Comparison of ENCODE assay signal across 8 cellular contexts in the genomic region with DNA sequence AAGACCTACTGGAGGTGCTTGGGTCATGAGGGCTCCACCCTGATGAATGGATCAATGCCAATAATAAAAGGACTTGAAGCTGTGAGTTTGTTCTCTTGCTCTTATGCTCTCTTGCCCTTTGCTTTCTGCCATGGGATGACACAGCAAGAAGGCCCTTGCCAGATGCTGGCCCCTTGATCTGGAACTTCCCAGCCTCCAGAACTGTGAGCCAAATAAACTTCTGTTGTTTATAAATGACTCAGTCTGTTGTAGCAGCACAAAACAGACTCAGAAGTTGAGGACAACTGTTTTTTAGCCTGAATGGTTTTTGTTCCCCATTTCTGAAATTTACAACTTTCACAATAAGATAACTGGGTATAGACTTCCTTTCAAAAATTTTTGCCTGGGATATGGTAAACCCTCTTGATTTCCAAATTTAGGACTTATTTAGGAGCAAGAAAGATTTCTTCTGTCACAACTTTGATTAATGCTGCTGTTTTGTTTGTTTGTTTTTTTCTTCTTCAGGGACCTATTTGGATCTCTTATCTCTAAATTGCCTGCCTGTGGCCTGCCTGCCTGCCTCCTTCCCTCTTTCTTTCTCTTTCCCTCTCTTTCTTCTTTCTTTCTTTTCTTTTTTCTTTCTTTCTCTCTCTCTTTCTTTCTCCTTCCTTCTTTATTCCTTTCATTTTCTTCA. TPM values are rescaled to one million over a fixed set of nuclear protein-coding genes. Genes with fewer than 3 reads are reported as not detected.
A peak's percentile ranks its signal among the peaks of the same experiment; 100 is the strongest.
DNase-seq lines count a peak whose midpoint lies in the region; ATAC-seq and TF ChIP-seq lines count a peak whose summit lies in the region.

No MANE protein-coding gene starts in this region.

- no peaks in the 10 kb centered on the region for H3K9me2 ChIP-seq in SK-N-SH

- no peaks in the 10 kb centered on the region for H3F3A ChIP-seq in SK-N-SH (replicated peaks; ENCODE audit: insufficient read depth)

- no peaks in the 10 kb centered on the region for H4K20me1 ChIP-seq in SK-N-SH (ENCODE audit: insufficient read depth)

- no peaks in the 10 kb centered on the region for H3K79me1 ChIP-seq in mesendoderm (ENCODE audit: low read length)

- H2BK15ac ChIP-seq in mesendoderm (replicated peaks; ENCODE audit: low read depth) = no peak overlapping the region

- intact Hi-C loops in activated CD4-positive, alpha-beta memory T cell treated with anti-CD3 and anti-CD28 coated beads for 36 hours (cut with micrococcal nuclease) = no loop called here

- TF ChIP-seq RAD21 in SK-N-SH (IDR thresholded peaks at IDR 0.05; ENCODE audit: low read length) = no peak

- no peak overlapping the region for H3K4me2 ChIP-seq in SK-N-SH
- H3K4me2 ChIP-seq in mesendoderm (ENCODE audit: low read length) = no peak overlapping the region

- no peaks in the 10 kb centered on the region for H3K4me1 Mint-ChIP-seq in activated CD4-positive, alpha-beta memory T cell treated with anti-CD3 and anti-CD28 coated beads for 36 hours (ENCODE audit: low read depth)

- POLR2A ChIA-PET in SK-N-SH (lab: Yijun Ruan, JAX) = no interaction called here
- POLR2A ChIA-PET in activated CD4-positive, alpha-beta memory T cell treated with anti-CD3 and anti-CD28 coated beads for 36 hours (lab: Charles Lee) = no interaction called here

- H3K9me3 Mint-ChIP-seq in activated CD4-positive, alpha-beta memory T cell treated with anti-CD3 and anti-CD28 coated beads for 36 hours = no peaks in the 10 kb centered on the region

- no peak overlapping the region for H4K8ac ChIP-seq in mesendoderm (ENCODE audit: low read depth, low read length)

- H3K79me2 ChIP-seq in SK-N-SH (ENCODE audit: insufficient read depth) = no peaks in the 10 kb centered on the region
- H3K79me2 ChIP-seq in mesendoderm (ENCODE audit: control insufficient read depth, insufficient read depth, low read length) = no peaks in the 10 kb centered on the region

- no peak overlapping the region for H3K56ac ChIP-seq in mesendoderm (ENCODE audit: low read length)

- H3K4ac ChIP-seq in mesendoderm (ENCODE audit: low read depth, low read length) = no peak overlapping the region

- no peak overlapping the region for H3K27ac Mint-ChIP-seq in activated CD4-positive, alpha-beta memory T cell treated with anti-CD3 and anti-CD28 coated beads for 36 hours

- DNase-seq in Peyer's patch = peak in 1 of 3 donors; percentile 38
- DNase-seq in lung (ENCODE audit: low spot score) = no peak
- no peak for DNase-seq in SK-N-SH
- DNase-seq in activated CD4-positive, alpha-beta memory T cell treated with anti-CD3 and anti-CD28 coated beads for 36 hours = no peak
- DNase-seq in kidney glomerular epithelial cell (lab: John Stamatoyannopoulos, UW) = no peak
- DNase-seq in mesendoderm = no peak

- CTCF ChIA-PET in SK-N-SH (lab: Yijun Ruan, JAX) = no interaction called here
- CTCF ChIA-PET in activated CD4-positive, alpha-beta memory T cell treated with anti-CD3 and anti-CD28 coated beads for 36 hours (lab: Charles Lee) = interaction anchor here (0.6 kb wide), 1 partner anchor 443 kb away, joined by 3 read pairs; no protein-coding TSS in a partner anchor

- H3K27ac ChIP-seq in Peyer's patch (peak overlapping the region; percentile 22 to 74 (median 52)), lung (ENCODE audit: low read depth in 1 of 2, low read length in 1 of 2) (no peak overlapping the region), SK-N-SH (ENCODE audit: low read depth in 2 of 2, low read length in 1 of 2) (no peak overlapping the region), mesendoderm (ENCODE audit: low read depth, low read length) (no peak overlapping the region)

- no peak overlapping the region for H2BK5ac ChIP-seq in mesendoderm (ENCODE audit: low read length)

- H3K9me3 ChIP-seq in Peyer's patch = no peaks in the 10 kb centered on the region
- no peaks in the 10 kb centered on the region for H3K9me3 ChIP-seq in lung (ENCODE audit: control insufficient read depth in 2 of 2, insufficient read depth in 1 of 2, low read length in 1 of 2)
- no peaks in the 10 kb centered on the region for H3K9me3 ChIP-seq in SK-N-SH

- H3K27me3 ChIP-seq in Peyer's patch (no peaks in the 10 kb centered on the region), lung (ENCODE audit: control insufficient read depth, insufficient read depth) (no peaks in the 10 kb centered on the region), SK-N-SH (ENCODE audit: insufficient read depth) (no peaks in the 10 kb centered on the region; the same call in 1 of the 2 replicates), mesendoderm (ENCODE audit: insufficient read depth, low read length, poor library complexity) (no peaks in the 10 kb centered on the region)

- no peak overlapping the region for H2AFZ ChIP-seq in SK-N-SH (ENCODE audit: low read depth)

- H3K4me3 ChIP-seq in Peyer's patch (no peak overlapping the region), lung (no peak overlapping the region), SK-N-SH (ENCODE audit: low read depth in 2 of 2, low read length in 1 of 2) (no peak overlapping the region), mesendoderm (ENCODE audit: low read length) (no peak overlapping the region)

- TF ChIP-seq POLR2A in Peyer's patch (IDR thresholded peaks at IDR 0.05) = no peak

- H3K9ac ChIP-seq in SK-N-SH = no peak overlapping the region
- no peak overlapping the region for H3K9ac ChIP-seq in mesendoderm (ENCODE audit: low read length)

- H3K36me3 Mint-ChIP-seq in activated CD4-positive, alpha-beta memory T cell treated with anti-CD3 and anti-CD28 coated beads for 36 hours = no peaks in the 10 kb centered on the region

- H2BK120ac ChIP-seq in mesendoderm (ENCODE audit: low read depth, low read length) = no peak overlapping the region

- no peak for TF ChIP-seq EP300 in SK-N-SH (IDR thresholded peaks at IDR 0.05; ENCODE audit: borderline replicate concordance in 1 of 2, low read depth in 1 of 2, low read length in 1 of 2)

- H3K27me3 Mint-ChIP-seq in activated CD4-positive, alpha-beta memory T cell treated with anti-CD3 and anti-CD28 coated beads for 36 hours = no peaks in the 10 kb centered on the region

- no peak overlapping the region for H3K4me3 Mint-ChIP-seq in activated CD4-positive, alpha-beta memory T cell treated with anti-CD3 and anti-CD28 coated beads for 36 hours

- no peak overlapping the region for H4K5ac ChIP-seq in mesendoderm (ENCODE audit: low read length)

- H3K36me3 ChIP-seq in Peyer's patch = no peaks in the 10 kb centered on the region
- no peaks in the 10 kb centered on the region for H3K36me3 ChIP-seq in lung (ENCODE audit: control insufficient read depth in 2 of 2, insufficient read depth in 2 of 2, low read length in 2 of 2)
- no peaks in the 10 kb centered on the region for H3K36me3 ChIP-seq in SK-N-SH (replicated peaks in 1 of 2; ENCODE audit: control insufficient read depth in 1 of 2, insufficient read depth in 2 of 2, low read length in 1 of 2)
- H3K36me3 ChIP-seq in mesendoderm (ENCODE audit: control insufficient read depth, insufficient read depth, low read length) = no peaks in the 10 kb centered on the region

- H3K4me1 ChIP-seq in Peyer's patch = peaks cover 0 to 6% (median 0%) of the 10 kb centered on the region in 4 donors
- no peaks in the 10 kb centered on the region for H3K4me1 ChIP-seq in lung (ENCODE audit: control insufficient read depth in 2 of 2, insufficient read depth in 2 of 2, low read length in 2 of 2)
- H3K4me1 ChIP-seq in SK-N-SH (ENCODE audit: control insufficient read depth in 1 of 2, insufficient read depth in 2 of 2, low read depth in 1 of 2, low read length in 1 of 2) = no peaks in the 10 kb centered on the region
- no peaks in the 10 kb centered on the region for H3K4me1 ChIP-seq in mesendoderm (ENCODE audit: control insufficient read depth, low read depth, low read length)

- TF ChIP-seq CTCF in Peyer's patch (IDR thresholded peaks at IDR 0.05) (no peak), lung (IDR thresholded peaks at IDR 0.05; ENCODE audit: control extremely low read depth, extremely low read depth) (no peak), SK-N-SH (IDR thresholded peaks at IDR 0.05) (no peak)

- no peak overlapping the region for H2AK5ac ChIP-seq in mesendoderm (ENCODE audit: low read length)

- no peak overlapping the region for H3K18ac ChIP-seq in mesendoderm (ENCODE audit: low read length)

- ATAC-seq in GM18520 (IDR thresholded peaks at IDR 0.05; ENCODE audit: unreplicated experiment) (peak; percentile 77), HG02642 (IDR thresholded peaks at IDR 0.05; ENCODE audit: poor library complexity, unreplicated experiment) (peak; percentile 88), lung (ENCODE audit: insufficient read depth, low FRiP score) (peak; percentile 69)

- H3K23ac ChIP-seq in mesendoderm (ENCODE audit: low read length) = no peak overlapping the region

TF ChIP-seq in SK-N-SH, 30 proteins besides CTCF, POLR2A, EP300 and RAD21 (continues in another document):
- TF ChIP-seq NRF1 (IDR thresholded peaks at IDR 0.05; ENCODE audit: low read depth, low read length) (no peak), JUND (IDR thresholded peaks at IDR 0.05) (no peak), TEAD4 (IDR thresholded peaks at IDR 0.05; ENCODE audit: borderline replicate concordance, insufficient read depth) (no peak), RXRA (IDR thresholded peaks at IDR 0.05; ENCODE audit: borderline replicate concordance, low read depth) (no peak), SMC3 (IDR thresholded peaks at IDR 0.05; ENCODE audit: low read depth, low read length) (no peak)
- TF ChIP-seq, protein P1, sequence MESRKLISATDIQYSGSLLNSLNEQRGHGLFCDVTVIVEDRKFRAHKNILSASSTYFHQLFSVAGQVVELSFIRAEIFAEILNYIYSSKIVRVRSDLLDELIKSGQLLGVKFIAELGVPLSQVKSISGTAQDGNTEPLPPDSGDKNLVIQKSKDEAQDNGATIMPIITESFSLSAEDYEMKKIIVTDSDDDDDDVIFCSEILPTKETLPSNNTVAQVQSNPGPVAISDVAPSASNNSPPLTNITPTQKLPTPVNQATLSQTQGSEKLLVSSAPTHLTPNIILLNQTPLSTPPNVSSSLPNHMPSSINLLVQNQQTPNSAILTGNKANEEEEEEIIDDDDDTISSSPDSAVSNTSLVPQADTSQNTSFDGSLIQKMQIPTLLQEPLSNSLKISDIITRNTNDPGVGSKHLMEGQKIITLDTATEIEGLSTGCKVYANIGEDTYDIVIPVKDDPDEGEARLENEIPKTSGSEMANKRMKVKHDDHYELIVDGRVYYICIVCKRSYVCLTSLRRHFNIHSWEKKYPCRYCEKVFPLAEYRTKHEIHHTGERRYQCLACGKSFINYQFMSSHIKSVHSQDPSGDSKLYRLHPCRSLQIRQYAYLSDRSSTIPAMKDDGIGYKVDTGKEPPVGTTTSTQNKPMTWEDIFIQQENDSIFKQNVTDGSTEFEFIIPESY (IDR thresholded peaks at IDR 0.05; ENCODE audit: borderline replicate concordance, low read depth) = no peak

RNA-seq across cellular contexts. Expression of a gene that starts 12.1 kb away (rescaled TPM):
- total RNA-seq in Peyer's patch (10 to 100 TPM in 3 of 4 donors, 1 to 10 TPM in 1; 5.8 to 73.4 (median 16.8) TPM), lung (10 to 100 TPM; 20.9 to 46.6 TPM)
- polyA plus RNA-seq in lung (10 to 100 TPM in 1 of 2 donors, 1 to 10 TPM in 1; 5.5 to 15.6 TPM), SK-N-SH (2012; rRNA removed) (0.02 TPM in 2 replicates)
- 0.01 and 0.03 TPM in 2 replicates for polyA plus RNA-seq in SK-N-SH (2012; cell fraction: cytosol; rRNA removed)
- polyA plus RNA-seq in SK-N-SH (2012; cell fraction: nucleus; rRNA removed) = 0.05 TPM in 2 replicates
- 1 to 10 TPM; 2.5 to 2.8 TPM for total RNA-seq in activated CD4-positive, alpha-beta memory T cell treated with anti-CD3 and anti-CD28 coated beads for 36 hours
- 0.41 TPM for polyA plus RNA-seq in mesendoderm (2013, experiment 1 of 2)
- polyA plus RNA-seq in mesendoderm (2013, experiment 2 of 2) = 0.31 TPM

Comparison
In these comparisons a context has a peak if more than half of its experiments do, and no peak if none do; other contexts are left out.
1. H3K27ac ChIP-seq: peak in Peyer's patch (4 of 4); none in lung (0 of 2), SK-N-SH (0 of 2) and mesendoderm (single experiment).
2. Peak in every context shown above with its lines, with median percentiles within 50 percentile points of each other: ATAC-seq.